ENCODE assay signal across 27 cellular contexts in the genomic region with DNA sequence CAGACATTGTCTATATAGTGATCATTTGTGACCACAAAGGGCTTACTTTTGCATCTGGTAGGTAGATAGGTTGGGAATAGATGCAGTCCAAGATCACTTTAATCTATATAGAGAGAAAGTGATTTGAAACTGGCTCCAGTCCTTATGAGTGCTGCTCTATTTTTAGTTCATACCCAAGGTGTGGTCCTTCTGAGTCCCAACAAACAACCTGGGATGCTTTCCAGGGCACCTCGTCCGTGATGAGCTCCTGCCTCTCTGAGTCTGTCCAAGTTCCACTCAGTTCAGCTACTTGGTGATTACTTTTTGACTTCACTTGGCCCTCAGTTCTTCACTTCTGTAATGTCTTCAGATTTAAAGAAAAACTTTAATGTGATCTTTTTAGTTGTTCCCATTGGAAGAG.
"Had no signal": no experiment of that assay in that cellular context is flagged by ENCODE, and none has a peak within 500 bp of the region (broad histone marks: within the 10 kb centered on the region; RNA-seq: fewer than 3 reads in every experiment).

No MANE protein-coding gene starts in this region.

- H3K4me1 Mint-ChIP-seq: mesothelial cell of epicardium, neural progenitor cell had no signal

- H3K27me3 Mint-ChIP-seq: naive B cell; stimulated activated naive CD8-positive, alpha-beta T cell treated with anti-CD3 and anti-CD28 coated beads, Interleukin-15, Interleukin-2, amounts not matched to agents 100 ng/mL and 50 ng/mL, for 24 hours had no signal

- H3K36me3 ChIP-seq: left lung, neural progenitor cell, thoracic aorta, transverse colon, vagina had no signal

- H3K9me3 Mint-ChIP-seq: natural killer cell; neural progenitor cell; stimulated activated effector memory CD8-positive, alpha-beta T cell treated with anti-CD3 and anti-CD28 coated beads, Interleukin-12 subunit alpha, Interleukin-12 subunit beta, amount 100 ng/mL, for 72 hours; stimulated activated naive CD8-positive, alpha-beta T cell treated with anti-CD3 and anti-CD28 coated beads, Interleukin-15, Interleukin-2, amounts not matched to agents 100 ng/mL and 50 ng/mL, for 24 hours had no signal

- H3K4me3 Mint-ChIP-seq: mesothelial cell of epicardium; naive B cell; natural killer cell; nephron progenitor cell; neural progenitor cell; stimulated activated effector memory CD8-positive, alpha-beta T cell treated with anti-CD3 and anti-CD28 coated beads, Interleukin-12 subunit alpha, Interleukin-12 subunit beta, amount 100 ng/mL, for 72 hours; stimulated activated naive CD8-positive, alpha-beta T cell treated with anti-CD3 and anti-CD28 coated beads, Interleukin-15, Interleukin-2, amounts not matched to agents 100 ng/mL and 50 ng/mL, for 24 hours had no signal

- H3K36me3 Mint-ChIP-seq: natural killer cell had no signal

- H2AFZ ChIP-seq: neural progenitor cell, parathyroid adenoma had no signal

- H3K4me3 ChIP-seq: left lung, lung, neural progenitor cell, spleen, suprapubic skin, thoracic aorta, transverse colon, upper lobe of left lung, vagina had no signal

- DNase-seq: hippocampal formation; kidney; left colon; left lung; mesendoderm; naive B cell; natural killer cell; nephron progenitor cell; occipital lobe; right cardiac atrium; small intestine; spleen; stimulated activated CD4-positive, alpha-beta T cell treated with anti-CD3 and anti-CD28 coated beads, Interleukin-4, amount 100 ng/mL, for 24 hours; stimulated activated naive CD4-positive, alpha-beta T cell; transverse colon; upper lobe of left lung had no signal

- H3K4me1 ChIP-seq: neural progenitor cell, parathyroid adenoma, transverse colon had no signal

- H3K27ac Mint-ChIP-seq: mesothelial cell of epicardium; naive B cell; nephron progenitor cell; neural progenitor cell; stimulated activated effector memory CD8-positive, alpha-beta T cell treated with anti-CD3 and anti-CD28 coated beads, Interleukin-12 subunit alpha, Interleukin-12 subunit beta, amount 100 ng/mL, for 72 hours; stimulated activated naive CD8-positive, alpha-beta T cell treated with anti-CD3 and anti-CD28 coated beads, Interleukin-15, Interleukin-2, amounts not matched to agents 100 ng/mL and 50 ng/mL, for 24 hours had no signal

- H3K9me3 ChIP-seq: left lung, neutrophil, spleen, suprapubic skin, thoracic aorta, transverse colon, upper lobe of left lung, vagina had no signal

- H3K27ac ChIP-seq: left lung, neural progenitor cell, neutrophil, parathyroid adenoma, spleen, suprapubic skin, thoracic aorta, transverse colon, upper lobe of left lung, vagina had no signal

- ATAC-seq: left colon; left lung; natural killer cell; right cardiac atrium; sciatic nerve; stimulated activated effector memory CD8-positive, alpha-beta T cell treated with anti-CD3 and anti-CD28 coated beads, Interleukin-12 subunit alpha, Interleukin-12 subunit beta, amount 100 ng/mL, for 72 hours had no signal

- H3K4me2 ChIP-seq: neural progenitor cell had no signal

- H3K9ac ChIP-seq: neural progenitor cell, parathyroid adenoma had no signal

- H3K27me3 ChIP-seq: left lung, neural progenitor cell, neutrophil, spleen, suprapubic skin, transverse colon, upper lobe of left lung, vagina had no signal
